Comparison of ENCODE assay signal across 7 cellular contexts in genomic region chr1:234926252-234926573, GRCh38.
DNase-seq lines count a peak whose midpoint lies in the region; ATAC-seq and TF ChIP-seq lines count a peak whose summit lies in the region.

No MANE protein-coding gene starts in this region.

- no peak for TF ChIP-seq CTCF in HEK293 (tag by site-specific recombination; IDR thresholded peaks at IDR 0.05)
- TF ChIP-seq CTCF in RWPE2 (IDR thresholded peaks at IDR 0.05; ENCODE audit: poor library complexity, severe bottlenecking) = no peak
- TF ChIP-seq CTCF in right atrium auricular region (IDR thresholded peaks at IDR 0.05) = no peak
- TF ChIP-seq CTCF in smooth muscle cell (IDR thresholded peaks at IDR 0.05; ENCODE audit: borderline replicate concordance, insufficient read depth, poor library complexity, severe bottlenecking) = no peak

- ATAC-seq in RWPE2 (ENCODE audit: low read depth) (no peak), HG02571 (IDR thresholded peaks at IDR 0.05; ENCODE audit: unreplicated experiment) (no peak)

- H3K27ac ChIP-seq in HEK293 (ENCODE audit: extremely low read depth, low read depth, low read length) = no peak overlapping the region
- peak overlapping the region; percentile 75 for H3K27ac ChIP-seq in RWPE2 (ENCODE audit: poor library complexity, severe bottlenecking)
- H3K27ac ChIP-seq in right atrium auricular region = peak overlapping the region; percentile 64 to 76
- peak overlapping the region; percentile 86 for H3K27ac ChIP-seq in smooth muscle cell (ENCODE audit: low read depth)

- CTCF ChIA-PET in HEK293 (lab: Yijun Ruan, JAX) = interaction anchor here (0.6 to 0.9 kb wide), 6 partner anchors 10 to 161 kb away, joined by 3 to 5 read pairs (median 3); no protein-coding TSS in a partner anchor

- H3F3A ChIP-seq in smooth muscle cell (ENCODE audit: low read depth) = peaks cover 12% of the 10 kb centered on the region

- H3K4me2 ChIP-seq in smooth muscle cell = peak overlapping the region; percentile 64

- H3K27me3 ChIP-seq in RWPE2 (ENCODE audit: insufficient read depth, poor library complexity, severe bottlenecking) (no peaks in the 10 kb centered on the region), right atrium auricular region (no peaks in the 10 kb centered on the region), smooth muscle cell (ENCODE audit: low read depth) (no peaks in the 10 kb centered on the region)

- H3K9me3 ChIP-seq in HEK293 (ENCODE audit: control insufficient read depth, insufficient read depth, low read depth, low read length) (no peaks in the 10 kb centered on the region), RWPE2 (ENCODE audit: severe bottlenecking) (no peaks in the 10 kb centered on the region), right atrium auricular region (no peaks in the 10 kb centered on the region), smooth muscle cell (replicated peaks; ENCODE audit: low read depth) (no peaks in the 10 kb centered on the region)

- DNase-seq in RWPE2 (ENCODE audit: low spot score) = no peak
- no peak for DNase-seq in right atrium auricular region (ENCODE audit: low spot score)
- no peak for DNase-seq in smooth muscle cell (lab: John Stamatoyannopoulos, UW; ENCODE audit: unreplicated experiment)
- DNase-seq in NCI-H510A (lab: John Stamatoyannopoulos, UW) = no peak
- no peak for DNase-seq in G401 (ENCODE audit: low spot score)

- WGBS in smooth muscle cell (ENCODE audit: low lambda C conversion rate) = 19% methylated on average over 4 of the region's 4 CpGs

- H3K4me1 ChIP-seq in HEK293 (ENCODE audit: control insufficient read depth, insufficient read depth, low read length) = no peaks in the 10 kb centered on the region
- H3K4me1 ChIP-seq in RWPE2 (ENCODE audit: insufficient read depth, poor library complexity, severe bottlenecking) = peaks cover 7% of the 10 kb centered on the region
- H3K4me1 ChIP-seq in right atrium auricular region = peaks cover 0 to 39% of the 10 kb centered on the region in 2 donors
- peaks cover 20% of the 10 kb centered on the region for H3K4me1 ChIP-seq in smooth muscle cell (ENCODE audit: low read depth)

- peak overlapping the region; percentile 69 for H3K9ac ChIP-seq in smooth muscle cell (ENCODE audit: low read depth)

- H4K20me1 ChIP-seq in smooth muscle cell (ENCODE audit: low read depth) = no peaks in the 10 kb centered on the region

- H3K4me3 ChIP-seq in HEK293 (ENCODE audit: low read depth, low read length) (no peak overlapping the region), RWPE2 (ENCODE audit: severe bottlenecking) (no peak overlapping the region), right atrium auricular region (no peak overlapping the region), smooth muscle cell (no peak overlapping the region)

- in situ Hi-C loops in G401 (cut with HindIII; ENCODE audit: low sequenced_read_pairs) = no loop called here

- POLR2A ChIA-PET in HEK293 (lab: Yijun Ruan, JAX) = interaction anchor here (0.7 to 1.8 kb wide), 9 partner anchors 17 to 388 kb away, joined by 3 to 8 read pairs (median 4); no protein-coding TSS in a partner anchor

- H2AFZ ChIP-seq in smooth muscle cell (ENCODE audit: low read depth) = no peak overlapping the region

- H3K36me3 ChIP-seq in HEK293 (ENCODE audit: control insufficient read depth in 2 of 2, insufficient read depth in 1 of 2, low read length in 2 of 2) (no peaks in the 10 kb centered on the region), RWPE2 (ENCODE audit: low read depth) (no peaks in the 10 kb centered on the region), right atrium auricular region (no peaks in the 10 kb centered on the region), smooth muscle cell (ENCODE audit: low read depth) (no peaks in the 10 kb centered on the region)

- H3K79me2 ChIP-seq in smooth muscle cell (ENCODE audit: low read depth) = no peaks in the 10 kb centered on the region

TF ChIP-seq in HEK293, 187 proteins besides CTCF, POLR2A, EP300 and RAD21:
- TF ChIP-seq ZIC2 (tag by site-specific recombination; IDR thresholded peaks at IDR 0.05) = peak; percentile 56; the same call in 1 of the 2 replicates
- TF ChIP-seq, protein P1, sequence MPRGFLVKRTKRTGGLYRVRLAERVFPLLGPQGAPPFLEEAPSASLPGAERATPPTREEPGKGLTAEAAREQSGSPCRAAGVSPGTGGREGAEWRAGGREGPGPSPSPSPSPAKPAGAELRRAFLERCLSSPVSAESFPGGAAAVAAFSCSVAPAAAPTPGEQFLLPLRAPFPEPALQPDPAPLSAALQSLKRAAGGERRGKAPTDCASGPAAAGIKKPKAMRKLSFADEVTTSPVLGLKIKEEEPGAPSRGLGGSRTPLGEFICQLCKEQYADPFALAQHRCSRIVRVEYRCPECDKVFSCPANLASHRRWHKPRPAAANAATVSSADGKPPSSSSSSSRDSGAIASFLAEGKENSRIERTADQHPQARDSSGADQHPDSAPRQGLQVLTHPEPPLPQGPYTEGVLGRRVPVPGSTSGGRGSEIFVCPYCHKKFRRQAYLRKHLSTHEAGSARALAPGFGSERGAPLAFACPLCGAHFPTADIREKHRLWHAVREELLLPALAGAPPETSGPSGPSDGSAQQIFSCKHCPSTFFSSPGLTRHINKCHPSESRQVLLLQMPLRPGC (tag by site-specific recombination; IDR thresholded peaks at IDR 0.05) = no peak
